ENCODE assay signal across 24 cellular contexts in genomic region chr22:42347281-42347824, GRCh38.
DNase-seq lines count a peak whose midpoint lies in the region; FAIRE-seq and TF ChIP-seq lines count a peak whose summit lies in the region.
"Had no signal": no experiment of that assay in that cellular context is flagged by ENCODE, and none has a peak within 500 bp of the region (broad histone marks: within the 10 kb centered on the region; RNA-seq: fewer than 3 reads in every experiment).

No MANE protein-coding gene starts in this region.

- H3K36me3 Mint-ChIP-seq in H9 (ENCODE audit: insufficient read depth in 1 of 3, low read depth in 3 of 3), result no peaks in the 10 kb centered on the region
- H3K36me3 Mint-ChIP-seq: naive thymus-derived CD4-positive, alpha-beta T cell had no signal

- no peak for TF ChIP-seq POLR2A in H54 (IDR thresholded peaks at IDR 0.05; ENCODE audit: low read depth, low read length)
- no peak for TF ChIP-seq POLR2A in esophagus muscularis mucosa (IDR thresholded peaks at IDR 0.05; ENCODE audit: low read depth)

- FAIRE-seq in H54 (lab: Jason Lieb, UNC), result no peak
- FAIRE-seq: kidney had no signal

- no peak for TF ChIP-seq CTCF in A673 (conservative IDR thresholded peaks at IDR 0.05; ENCODE audit: low read depth, low read length)
- no peak for TF ChIP-seq CTCF in H9 (conservative IDR thresholded peaks at IDR 0.05)
- TF ChIP-seq CTCF in esophagus muscularis mucosa (IDR thresholded peaks at IDR 0.05), result no peak

- H3K79me2 ChIP-seq in H9 (ENCODE audit: insufficient read depth, low read length), result no peaks in the 10 kb centered on the region

- H3K9me3 ChIP-seq in A673 (ENCODE audit: low read depth, low read length, poor library complexity, severe bottlenecking) (no peaks in the 10 kb centered on the region), H9 (ENCODE audit: control insufficient read depth, low read depth, low read length) (no peaks in the 10 kb centered on the region), NT2/D1 (ENCODE audit: insufficient read depth, low read length) (no peaks in the 10 kb centered on the region), esophagus muscularis mucosa (no peaks in the 10 kb centered on the region)
- H3K9me3 ChIP-seq: uterus had no signal

- H3K9ac ChIP-seq in H9 (ENCODE audit: extremely low read depth, insufficient read length, low read length) (no peak overlapping the region), NT2/D1 (ENCODE audit: insufficient read length, low read depth) (peak overlapping the region; percentile 50)

- DNase-seq in A673 (ENCODE audit: low spot score) (peak; percentile 71), H9 (no peak), NT2/D1 (ENCODE audit: low read depth, low spot score) (no peak), islet precursor cell (peak; percentile 72), middle frontal gyrus (ENCODE audit: extremely low spot score, low spot score) (no peak), OCI-M1 (lab: John Stamatoyannopoulos, UW) (no peak), H54 (ENCODE audit: insufficient read length, low spot score) (no peak), esophagus muscularis mucosa (ENCODE audit: extremely low spot score) (no peak)
- DNase-seq: ACHN; activated CD4-positive, alpha-beta memory T cell treated with anti-CD3 and anti-CD28 coated beads, Interleukin-2, amount 10 ng/mL, durations not matched to agents 7 days and 5 days; activated T-cell treated with anti-CD3 and anti-CD28 coated beads, Interleukin-2, amount 50 U/mL, for 48 hours; CD4-positive, alpha-beta T cell; DMS79; foreskin keratinocyte; KG1; kidney; mammary epithelial cell; naive thymus-derived CD4-positive, alpha-beta T cell; NCI-H69; PC-3; SIG-M5; stimulated activated CD4-positive, alpha-beta T cell treated with anti-CD3 and anti-CD28 coated beads, Interleukin-4, amount 100 ng/mL, for 24 hours; uterus had no signal

- H4K8ac ChIP-seq in H9 (replicated peaks; ENCODE audit: insufficient read length, low read depth, low read length), result no peak overlapping the region

- intact Hi-C loops in A673 (cut with micrococcal nuclease; ENCODE audit: unreplicated experiment) (no loop called here), esophagus muscularis mucosa (cut with DNase I) (no loop called here)

- H3K27me3 Mint-ChIP-seq in H9 (ENCODE audit: low read depth), result peaks cover 24% of the 10 kb centered on the region
- H3K27me3 Mint-ChIP-seq: activated naive CD8-positive, alpha-beta T cell; CD4-positive, alpha-beta T cell had no signal

- H3K9me3 Mint-ChIP-seq in H9, result peaks cover 0 to 2% of the 10 kb centered on the region in 2 experiments; a peak in 3 of 5 replicates
- H3K9me3 Mint-ChIP-seq: activated CD4-positive, alpha-beta memory T cell treated with anti-CD3 and anti-CD28 coated beads, Interleukin-2, amount 10 ng/mL, durations not matched to agents 7 days and 5 days; CD4-positive, alpha-beta T cell had no signal

- no peak overlapping the region for H3K18ac ChIP-seq in H9 (ENCODE audit: insufficient read length, low read depth, low read length)

- peaks cover 18 to 29% of the 10 kb centered on the region in 2 experiments for H3K4me1 Mint-ChIP-seq in H9

- no peak overlapping the region for H4K5ac ChIP-seq in H9 (ENCODE audit: insufficient read length, low read depth, low read length)

- 0 out of 2 replicates have a peak overlapping the region, but pooled peaks have one; percentile 72 for H3K14ac ChIP-seq in H9 (ENCODE audit: insufficient read depth, low read length)

- no peak overlapping the region for H3K23ac ChIP-seq in H9 (ENCODE audit: insufficient read length, low read depth, low read length)

- no TSS peak for BruUV-seq in A673 (replicated peaks; lab: Mats Ljungman, UMichigan)

- no peak overlapping the region for H3T11ph ChIP-seq in H9 (ENCODE audit: low read length)

- no peak overlapping the region for H3K56ac ChIP-seq in H9 (ENCODE audit: insufficient read length, low read depth, low read length)

- WGBS in H9 (ENCODE audit: extremely low coverage, insufficient read length, low lambda C conversion rate), result no CpG with 5 or more reads among the region's 27 CpGs
- WGBS in esophagus muscularis mucosa, result 72% methylated on average over 11 of the region's 27 CpGs

- no peak overlapping the region for H2BK120ac ChIP-seq in H9 (ENCODE audit: low read depth, low read length, poor library complexity, severe bottlenecking)

- H2BK15ac ChIP-seq in H9 (ENCODE audit: low read depth, low read length), result no peak overlapping the region

- no peaks in the 10 kb centered on the region for H3K36me3 ChIP-seq in A673 (ENCODE audit: insufficient read depth, low read length, poor library complexity, severe bottlenecking)
- no peaks in the 10 kb centered on the region for H3K36me3 ChIP-seq in NT2/D1 (ENCODE audit: insufficient read depth, insufficient read length, low read length)
- no peaks in the 10 kb centered on the region for H3K36me3 ChIP-seq in esophagus muscularis mucosa
- H3K36me3 ChIP-seq: uterus had no signal

- H3K4me1 ChIP-seq in A673 (ENCODE audit: insufficient read depth, low read length, poor library complexity, severe bottlenecking), result peaks cover 34% of the 10 kb centered on the region
- no peaks in the 10 kb centered on the region for H3K4me1 ChIP-seq in H9 (ENCODE audit: insufficient read depth, low read length)
- peaks cover 6% of the 10 kb centered on the region for H3K4me1 ChIP-seq in NT2/D1 (ENCODE audit: insufficient read depth, insufficient read length)
- peaks cover 4 to 27% (median 24%) of the 10 kb centered on the region in 4 donors for H3K4me1 ChIP-seq in esophagus muscularis mucosa
- H3K4me1 ChIP-seq: foreskin keratinocyte had no signal

- no peaks in the 10 kb centered on the region for H4K20me1 ChIP-seq in H9 (ENCODE audit: control insufficient read depth, insufficient read depth, insufficient read length)

- H2BK5ac ChIP-seq in H9 (ENCODE audit: insufficient read length, low read length), result no peak overlapping the region

- H3K23me2 ChIP-seq in H9 (ENCODE audit: insufficient read length, low read depth, low read length, poor library complexity, severe bottlenecking), result peaks cover 6% of the 10 kb centered on the region

- H3K4me3 ChIP-seq in A673 (ENCODE audit: low read depth, low read length, poor library complexity, severe bottlenecking), result no peak overlapping the region
- no peak overlapping the region for H3K4me3 ChIP-seq in NT2/D1 (ENCODE audit: insufficient read length, low read depth)
- no peak overlapping the region for H3K4me3 ChIP-seq in esophagus muscularis mucosa
- H3K4me3 ChIP-seq: uterus had no signal

- H3K27ac ChIP-seq in A673 (ENCODE audit: low read depth, low read length, poor library complexity, severe bottlenecking) (peak overlapping the region; percentile 49), H9 (ENCODE audit: insufficient read length, low read depth, low read length) (no peak overlapping the region), esophagus muscularis mucosa (replicated peaks in 1 of 4) (no peak overlapping the region)
- H3K27ac ChIP-seq: foreskin keratinocyte, uterus had no signal

- no peak overlapping the region for H3K4me2 ChIP-seq in H9 (ENCODE audit: insufficient read depth, insufficient read length, low read length)

- no peak overlapping the region for H3K27ac Mint-ChIP-seq in H9
- H3K27ac Mint-ChIP-seq: activated CD4-positive, alpha-beta memory T cell treated with anti-CD3 and anti-CD28 coated beads, Interleukin-2, amount 10 ng/mL, durations not matched to agents 7 days and 5 days; activated naive CD8-positive, alpha-beta T cell; CD4-positive, alpha-beta T cell had no signal

- no peak overlapping the region for H3K4me3 Mint-ChIP-seq in H9
- H3K4me3 Mint-ChIP-seq: activated CD4-positive, alpha-beta memory T cell treated with anti-CD3 and anti-CD28 coated beads, Interleukin-2, amount 10 ng/mL, durations not matched to agents 7 days and 5 days; activated naive CD8-positive, alpha-beta T cell; CD4-positive, alpha-beta T cell had no signal

- no peak overlapping the region for H2BK20ac ChIP-seq in H9 (ENCODE audit: low read depth, low read length, poor library complexity, severe bottlenecking)

- no peak for TF ChIP-seq EP300 in esophagus muscularis mucosa (IDR thresholded peaks at IDR 0.05)

- no peak overlapping the region for H4K91ac ChIP-seq in H9 (ENCODE audit: insufficient read length, low read depth, low read length)

- H3K27me3 ChIP-seq in A673 (replicated peaks; ENCODE audit: insufficient read depth, low read depth, low read length, poor library complexity) (no peaks in the 10 kb centered on the region), H9 (ENCODE audit: insufficient read depth, low read length) (no peaks in the 10 kb centered on the region), NT2/D1 (ENCODE audit: insufficient read depth, insufficient read length) (peaks cover 4% of the 10 kb centered on the region), esophagus muscularis mucosa (no peaks in the 10 kb centered on the region)
- H3K27me3 ChIP-seq: foreskin keratinocyte, uterus had no signal

- no peak overlapping the region for H2AFZ ChIP-seq in H9 (ENCODE audit: low read length)

- no peak overlapping the region for H2BK12ac ChIP-seq in H9 (ENCODE audit: insufficient read length, low read depth, low read length)

- CTCF ChIA-PET in A673 (lab: Charles Lee), result no interaction called here

- POLR2A ChIA-PET in A673 (lab: Charles Lee; ENCODE audit: low non-redundant PET), result no interaction called here

- no peak overlapping the region for H3K4ac ChIP-seq in H9 (ENCODE audit: low read depth, low read length)

- H3K79me1 ChIP-seq in H9 (ENCODE audit: insufficient read depth, low read depth, low read length, poor library complexity, severe bottlenecking), result no peaks in the 10 kb centered on the region

- H2AK5ac ChIP-seq in H9 (ENCODE audit: insufficient read length, low read length), result no peak overlapping the region

Comparison
In these comparisons a context has a peak if more than half of its experiments do, and no peak if none do; other contexts are left out.
1. DNase-seq: peak in A673 (single experiment) and islet precursor cell (single experiment); none in H9 (single experiment), NT2/D1 (single experiment), middle frontal gyrus (single experiment), OCI-M1 (single experiment), H54 (single experiment) and esophagus muscularis mucosa (single experiment).